ENCODE assay signal across 6 cellular contexts in genomic region chr5:30209752-30210151, GRCh38.
"Had no signal": no experiment of that assay in that cellular context is flagged by ENCODE, and none has a peak within 500 bp of the region (broad histone marks: within the 10 kb centered on the region; RNA-seq: fewer than 3 reads in every experiment).

No MANE protein-coding gene starts in this region.

- H3K9ac ChIP-seq: KMS-11 had no signal

- FAIRE-seq: HTR-8/SVneo had no signal

- H3K27ac ChIP-seq: HL-60, KMS-11 had no signal

- H3K4me2 ChIP-seq: KMS-11 had no signal

- DNase-seq: Karpas-422, KBM-7, KG1 had no signal
